Comparison of ENCODE assay signal across 24 cellular contexts in genomic region chr2:201110615-201111014, GRCh38.
"Had no signal": no experiment of that assay in that cellular context is flagged by ENCODE, and none has a peak within 500 bp of the region (broad histone marks: within the 10 kb centered on the region; RNA-seq: fewer than 3 reads in every experiment).

No MANE protein-coding gene starts in this region.

- H3K27ac Mint-ChIP-seq: natural killer cell treated with Interleukin-12 subunit alpha and Interleukin-12 subunit beta and Interleukin-15 and Interleukin-18, amount 100 ng/mL, for 72 hours; stimulated activated effector memory CD8-positive, alpha-beta T cell treated with anti-CD3 and anti-CD28 coated beads, Interleukin-12 subunit alpha, Interleukin-12 subunit beta, amount 100 ng/mL, for 72 hours; stimulated activated naive CD8-positive, alpha-beta T cell treated with anti-CD3 and anti-CD28 coated beads, Interleukin-15, Interleukin-2, amounts not matched to agents 100 ng/mL and 50 ng/mL, for 24 hours had no signal

- H3K27me3 ChIP-seq: heart right ventricle, hepatocyte, right atrium auricular region, spleen, suprapubic skin, tibial artery, upper lobe of right lung had no signal

- H3K4me3 ChIP-seq: heart right ventricle, hepatocyte, left ventricle myocardium inferior, lung, mucosa of descending colon, right atrium auricular region, spleen, suprapubic skin, thoracic aorta, tibial artery, upper lobe of right lung had no signal

- H2AFZ ChIP-seq: hepatocyte, parathyroid adenoma had no signal

- H3K4me3 Mint-ChIP-seq: natural killer cell treated with Interleukin-12 subunit alpha and Interleukin-12 subunit beta and Interleukin-15 and Interleukin-18, amount 100 ng/mL, for 72 hours; stimulated activated effector memory CD8-positive, alpha-beta T cell treated with anti-CD3 and anti-CD28 coated beads, Interleukin-12 subunit alpha, Interleukin-12 subunit beta, amount 100 ng/mL, for 72 hours; stimulated activated naive CD8-positive, alpha-beta T cell treated with anti-CD3 and anti-CD28 coated beads, Interleukin-15, Interleukin-2, amounts not matched to agents 100 ng/mL and 50 ng/mL, for 24 hours had no signal

- H3K9me3 Mint-ChIP-seq: natural killer cell treated with Interleukin-12 subunit alpha and Interleukin-12 subunit beta and Interleukin-15 and Interleukin-18, amount 100 ng/mL, for 72 hours; stimulated activated effector memory CD8-positive, alpha-beta T cell treated with anti-CD3 and anti-CD28 coated beads, Interleukin-12 subunit alpha, Interleukin-12 subunit beta, amount 100 ng/mL, for 72 hours had no signal

- H3K9ac ChIP-seq: parathyroid adenoma had no signal

- H3K79me2 ChIP-seq: parathyroid adenoma had no signal

- DNase-seq: heart right ventricle; islet precursor cell; left ventricle myocardium inferior; midbrain; mucosa of descending colon; naive thymus-derived CD4-positive, alpha-beta T cell; occipital lobe; small intestine; spleen; stimulated activated CD4-positive, alpha-beta T cell treated with anti-CD3 and anti-CD28 coated beads, Interleukin-4, amount 100 ng/mL, for 24 hours; stimulated activated naive CD4-positive, alpha-beta T cell; tibial artery; trophoblast cell; upper lobe of right lung had no signal

- H3K4me2 ChIP-seq: hepatocyte had no signal

- H3K27me3 Mint-ChIP-seq: naive thymus-derived CD4-positive, alpha-beta T cell; natural killer cell treated with Interleukin-12 subunit alpha and Interleukin-12 subunit beta and Interleukin-15 and Interleukin-18, amount 100 ng/mL, for 72 hours; stimulated activated naive CD8-positive, alpha-beta T cell treated with anti-CD3 and anti-CD28 coated beads, Interleukin-15, Interleukin-2, amounts not matched to agents 100 ng/mL and 50 ng/mL, for 24 hours had no signal

- H3K9me3 ChIP-seq: heart right ventricle, left ventricle myocardium inferior, mucosa of descending colon, right atrium auricular region, spleen, suprapubic skin, thoracic aorta, tibial artery, upper lobe of right lung had no signal

- H3K36me3 ChIP-seq: left ventricle myocardium inferior, right atrium auricular region, suprapubic skin, thoracic aorta, tibial artery, upper lobe of right lung had no signal

- H3K4me1 ChIP-seq: parathyroid adenoma had no signal

- H3K27ac ChIP-seq: heart right ventricle, hepatocyte, left ventricle myocardium inferior, parathyroid adenoma, right atrium auricular region, suprapubic skin, thoracic aorta, tibial artery, upper lobe of right lung had no signal

- ATAC-seq: heart right ventricle; mucosa of descending colon; naive thymus-derived CD4-positive, alpha-beta T cell; natural killer cell treated with Interleukin-12 subunit alpha and Interleukin-12 subunit beta and Interleukin-15 and Interleukin-18, amount 100 ng/mL, for 72 hours; sciatic nerve; stimulated activated effector memory CD8-positive, alpha-beta T cell treated with anti-CD3 and anti-CD28 coated beads, Interleukin-12 subunit alpha, Interleukin-12 subunit beta, amount 100 ng/mL, for 72 hours; upper lobe of right lung had no signal
